ENCODE assay signal across 8 cellular contexts in genomic region chr11:20353829-20354434, GRCh38. TPM values are rescaled to one million over a fixed set of nuclear protein-coding genes. Genes with fewer than 3 reads are reported as not detected.
A peak's percentile ranks its signal among the peaks of the same experiment; 100 is the strongest.
DNase-seq lines count a peak whose midpoint lies in the region; ATAC-seq, FAIRE-seq and TF ChIP-seq lines count a peak whose summit lies in the region.

No MANE protein-coding gene starts in this region.

- FAIRE-seq in astrocyte (lab: Jason Lieb, UNC): peak; percentile 62

- H3K27me3 ChIP-seq in GM23248 (replicated peaks; ENCODE audit: insufficient read depth): peaks cover 13% of the 10 kb centered on the region
- peaks cover 22% of the 10 kb centered on the region for H3K27me3 ChIP-seq in astrocyte (ENCODE audit: insufficient read depth, low read length)
- no peaks in the 10 kb centered on the region for H3K27me3 ChIP-seq in thyroid gland

- H2AFZ ChIP-seq in GM23248: no peak overlapping the region
- no peak overlapping the region for H2AFZ ChIP-seq in astrocyte (ENCODE audit: low read depth, low read length)

- peak; percentile 44 to 57 for DNase-seq in NCI-H2081 (lab: John Stamatoyannopoulos, UW)
- no peak for DNase-seq in NCI-H2081 treated with DMSO at 0.1 percent for 48 hours (lab: John Stamatoyannopoulos, UW)
- peak; percentile 71 for DNase-seq in GM23248
- peak; percentile 51 for DNase-seq in NCI-H2171 treated with DMSO at 0.1 percent for 48 hours (lab: John Stamatoyannopoulos, UW)
- no peak for DNase-seq in astrocyte (ENCODE audit: low read depth)
- DNase-seq in iris pigment epithelial cell (ENCODE audit: low read depth): peak; percentile 50
- peak; percentile 35 to 39 for DNase-seq in thyroid gland

- intact Hi-C loops in thyroid gland (cut with DNase I): no loop called here

- no peaks in the 10 kb centered on the region for H3K9me2 ChIP-seq in GM23248 (ENCODE audit: insufficient read depth)

- no peaks in the 10 kb centered on the region for H3F3A ChIP-seq in GM23248 (ENCODE audit: insufficient read depth)

- H3K79me2 ChIP-seq in GM23248 (ENCODE audit: insufficient read depth): no peaks in the 10 kb centered on the region
- no peaks in the 10 kb centered on the region for H3K79me2 ChIP-seq in astrocyte (ENCODE audit: insufficient read depth, low read length)

- peaks cover 7% of the 10 kb centered on the region for H3K4me1 Mint-ChIP-seq in astrocyte (ENCODE audit: low read depth, unreplicated experiment)
- H3K4me1 Mint-ChIP-seq in stimulated activated memory B cell treated with anti-CD40 and anti-IgM and Interleukin-4, amounts not matched to agents 10 μg/mL and 1 μg/mL and 100 μg/mL, for 72 hours: no peaks in the 10 kb centered on the region

- H3K27ac ChIP-seq in GM23248: no peak overlapping the region
- no peak overlapping the region for H3K27ac ChIP-seq in astrocyte (ENCODE audit: low read depth, low read length)
- no peak overlapping the region for H3K27ac ChIP-seq in thyroid gland

- 19 to 24% methylated on average over 6 of the region's 6 CpGs for WGBS in GM23248 (ENCODE audit: low coverage in 1 of 2, low lambda C conversion rate in 2 of 2, missing lambda C conversion rate in 2 of 2), 2 experiments
- WGBS in thyroid gland, 2 donors: 13 to 15% methylated on average over 6 of the region's 6 CpGs

- H3K36me3 ChIP-seq in GM23248 (ENCODE audit: low read depth) (no peaks in the 10 kb centered on the region), astrocyte (ENCODE audit: insufficient read depth, low read length) (no peaks in the 10 kb centered on the region), thyroid gland (no peaks in the 10 kb centered on the region)

- no peak for TF ChIP-seq POLR2A in thyroid gland (IDR thresholded peaks at IDR 0.05)

- H3K9me3 Mint-ChIP-seq in astrocyte (ENCODE audit: unreplicated experiment): no peaks in the 10 kb centered on the region
- H3K9me3 Mint-ChIP-seq in stimulated activated memory B cell treated with anti-CD40 and anti-IgM and Interleukin-4, amounts not matched to agents 10 μg/mL and 1 μg/mL and 100 μg/mL, for 72 hours: no peaks in the 10 kb centered on the region

- H3K4me2 ChIP-seq in GM23248 (ENCODE audit: unreplicated experiment) (no peak overlapping the region), astrocyte (ENCODE audit: low read length) (no peak overlapping the region)

- H3K27ac Mint-ChIP-seq in astrocyte (ENCODE audit: unreplicated experiment): no peak overlapping the region
- H3K27ac Mint-ChIP-seq in stimulated activated memory B cell treated with anti-CD40 and anti-IgM and Interleukin-4, amounts not matched to agents 10 μg/mL and 1 μg/mL and 100 μg/mL, for 72 hours: no peak overlapping the region

- H3K36me3 Mint-ChIP-seq in astrocyte (ENCODE audit: low read depth, unreplicated experiment): no peaks in the 10 kb centered on the region
- no peaks in the 10 kb centered on the region for H3K36me3 Mint-ChIP-seq in stimulated activated memory B cell treated with anti-CD40 and anti-IgM and Interleukin-4, amounts not matched to agents 10 μg/mL and 1 μg/mL and 100 μg/mL, for 72 hours

- H3K4me3 Mint-ChIP-seq in astrocyte (ENCODE audit: unreplicated experiment): no peak overlapping the region
- H3K4me3 Mint-ChIP-seq in stimulated activated memory B cell treated with anti-CD40 and anti-IgM and Interleukin-4, amounts not matched to agents 10 μg/mL and 1 μg/mL and 100 μg/mL, for 72 hours: no peak overlapping the region

- no peaks in the 10 kb centered on the region for H3K9me3 ChIP-seq in GM23248 (ENCODE audit: low read depth)
- no peaks in the 10 kb centered on the region for H3K9me3 ChIP-seq in astrocyte (ENCODE audit: insufficient read depth, low read depth, low read length)
- no peaks in the 10 kb centered on the region for H3K9me3 ChIP-seq in thyroid gland

- in situ Hi-C loops in GM23248 (cut with MboI): loop anchor here (10.0 kb wide), 1 partner anchor 229 kb away; no protein-coding TSS in a partner anchor

- H3K4me3 ChIP-seq in GM23248: no peak overlapping the region
- no peak overlapping the region for H3K4me3 ChIP-seq in astrocyte (ENCODE audit: insufficient read depth, low read depth, low read length)
- H3K4me3 ChIP-seq in thyroid gland (replicated peaks in 1 of 3): no peak overlapping the region

- peaks cover 7% of the 10 kb centered on the region for H3K27me3 Mint-ChIP-seq in astrocyte (ENCODE audit: low read depth, unreplicated experiment)
- no peaks in the 10 kb centered on the region for H3K27me3 Mint-ChIP-seq in stimulated activated memory B cell treated with anti-CD40 and anti-IgM and Interleukin-4, amounts not matched to agents 10 μg/mL and 1 μg/mL and 100 μg/mL, for 72 hours

- TF ChIP-seq CTCF in astrocyte (IDR thresholded peaks at IDR 0.05; ENCODE audit: insufficient read depth, low read depth, low read length) (peak; percentile 97), thyroid gland (IDR thresholded peaks at IDR 0.05) (peak; percentile 37 to 89 (median 64))

- H3K9ac ChIP-seq in GM23248 (no peak overlapping the region), astrocyte (ENCODE audit: low read length) (no peak overlapping the region)

- H4K20me1 ChIP-seq in GM23248 (ENCODE audit: insufficient read depth): no peaks in the 10 kb centered on the region
- H4K20me1 ChIP-seq in astrocyte (ENCODE audit: insufficient read depth, low read length): no peaks in the 10 kb centered on the region

- no peak for ATAC-seq in stimulated activated memory B cell treated with anti-CD40 and anti-IgM and Interleukin-4, amounts not matched to agents 10 μg/mL and 1 μg/mL and 100 μg/mL, for 72 hours

- H3K4me1 ChIP-seq in GM23248 (ENCODE audit: insufficient read depth) (no peaks in the 10 kb centered on the region), astrocyte (ENCODE audit: insufficient read depth, low read length) (no peaks in the 10 kb centered on the region), thyroid gland (no peaks in the 10 kb centered on the region)

RNA-seq across cellular contexts. Expression of gene HTATIP2, which starts 9.6 kb away (rescaled TPM):
- 13.4 and 23.2 TPM in 2 replicates for total RNA-seq in GM23248 (2014; rRNA removed; shearing (Covaris generic))
- 30.7 and 31.5 TPM in 2 replicates for polyA plus RNA-seq in GM23248 (2016; fragmentation: Nextera tagmentation; extraction: Ambion mirVana)
- total RNA-seq in astrocyte (21.8 and 25.4 TPM in 2 replicates), thyroid gland (100 to 1,000 TPM in 3 of 4 donors, 10 to 100 TPM in 1; 70.8 to 151 (median 134) TPM)

RNA-seq across cellular contexts. Expression of gene PRMT3, which starts 33.6 kb away (rescaled TPM):
- total RNA-seq in GM23248 (2014; rRNA removed; shearing (Covaris generic)): 9.8 and 16.7 TPM in 2 replicates
- 11.7 and 11.9 TPM in 2 replicates for polyA plus RNA-seq in GM23248 (2016; fragmentation: Nextera tagmentation; extraction: Ambion mirVana)
- total RNA-seq in astrocyte: 10.5 and 12.0 TPM in 2 replicates
- total RNA-seq in thyroid gland: 10 to 100 TPM; 40.3 to 81.1 (median 75.3) TPM

Comparison
In these comparisons a context has a peak if more than half of its experiments do, and no peak if none do; other contexts are left out.
1. DNase-seq: peak in NCI-H2081 (2 of 2), GM23248 (single experiment), NCI-H2171 treated with DMSO at 0.1 percent for 48 hours (single experiment), iris pigment epithelial cell (single experiment) and thyroid gland (2 of 2); none in NCI-H2081 treated with DMSO at 0.1 percent for 48 hours (single experiment) and astrocyte (single experiment).